In genomic region chr14:99809376-99809775, GRCh38 we compare ENCODE assay signal across 11 cellular contexts. TPM values are rescaled to one million over a fixed set of nuclear protein-coding genes. Genes with fewer than 3 reads are reported as not detected.
A peak's percentile ranks its signal among the peaks of the same experiment; 100 is the strongest.
DNase-seq lines count a peak whose midpoint lies in the region; ATAC-seq and TF ChIP-seq lines count a peak whose summit lies in the region.
"Had no signal": no experiment of that assay in that cellular context is flagged by ENCODE, and none has a peak within 500 bp of the region (broad histone marks: within the 10 kb centered on the region; RNA-seq: fewer than 3 reads in every experiment).

No MANE protein-coding gene starts in this region.

- DNase-seq in MG63 (peak; percentile 95), fibroblast of lung (ENCODE audit: low read depth in 2 of 2) (peak; percentile 25 to 90), mucosa of gallbladder (ENCODE audit: low spot score) (peak; percentile 60), upper lobe of right lung (no peak)
- DNase-seq in activated naive CD4-positive, alpha-beta T cell treated with Interleukin-2 at 50 U/mL for 16 hours, result no peak
- DNase-seq in activated CD4-positive, alpha-beta T cell treated with anti-CD3 and anti-CD28 coated beads, Interleukin-2, amount 50 U/mL, for 4 hours, result no peak
- DNase-seq: activated CD4-positive, alpha-beta memory T cell treated with anti-CD3 and anti-CD28 coated beads for 36 hours; natural killer cell; NCI-H2107 had no signal

- H4K20me1 ChIP-seq in fibroblast of lung (ENCODE audit: control insufficient read depth, extremely low read depth, insufficient read depth, low read length), result no peaks in the 10 kb centered on the region

- H2AFZ ChIP-seq in fibroblast of lung (ENCODE audit: low read length), result no peak overlapping the region

- no peaks in the 10 kb centered on the region for H3K79me2 ChIP-seq in fibroblast of lung (ENCODE audit: control insufficient read depth, insufficient read depth, low read length)

- H3K4me1 ChIP-seq in fibroblast of lung (ENCODE audit: control insufficient read depth, extremely low read depth, insufficient read depth, low read length) (peaks cover 4% of the 10 kb centered on the region), upper lobe of right lung (peaks cover 18% of the 10 kb centered on the region)

- H3K9ac ChIP-seq in fibroblast of lung (ENCODE audit: insufficient read depth, low read length), result no peak overlapping the region

- ATAC-seq in upper lobe of right lung (peak; percentile 51), HG03139 (IDR thresholded peaks at IDR 0.05; ENCODE audit: unreplicated experiment) (no peak)
- ATAC-seq: natural killer cell had no signal

- TF ChIP-seq CTCF in fibroblast of lung (conservative IDR thresholded peaks at IDR 0.05 in 1 of 2, IDR thresholded peaks at IDR 0.05 in 1 of 2; ENCODE audit: low read depth in 1 of 2, low read length in 2 of 2) (no peak), upper lobe of right lung (IDR thresholded peaks at IDR 0.05) (no peak)

- H3K9me3 ChIP-seq in MG63, result no peaks in the 10 kb centered on the region
- H3K9me3 ChIP-seq in fibroblast of lung (ENCODE audit: control insufficient read depth, insufficient read depth, low read depth, low read length), result no peaks in the 10 kb centered on the region
- no peaks in the 10 kb centered on the region for H3K9me3 ChIP-seq in upper lobe of right lung

- H3K27ac ChIP-seq in fibroblast of lung (ENCODE audit: insufficient read depth, low read length) (peak overlapping the region; percentile 34), upper lobe of right lung (no peak overlapping the region)

- intact Hi-C loops in upper lobe of right lung (cut with DNase I), result no loop called here

- H3K4me3 ChIP-seq in MG63 (no peak overlapping the region), fibroblast of lung (replicated peaks in 1 of 4; ENCODE audit: control extremely low read depth in 1 of 4, insufficient read depth in 1 of 4, low read depth in 3 of 4, low read length in 4 of 4) (no peak overlapping the region), upper lobe of right lung (no peak overlapping the region)

- H3K4me2 ChIP-seq in fibroblast of lung (ENCODE audit: extremely low read depth, insufficient read depth, low read length), result peak overlapping the region; percentile 25

- H3K36me3 ChIP-seq in MG63, result no peaks in the 10 kb centered on the region
- H3K36me3 ChIP-seq in fibroblast of lung (ENCODE audit: control insufficient read depth, insufficient read depth, low read length), result no peaks in the 10 kb centered on the region
- H3K36me3 ChIP-seq in upper lobe of right lung, result no peaks in the 10 kb centered on the region

- H3K27me3 ChIP-seq in MG63 (no peaks in the 10 kb centered on the region), fibroblast of lung (ENCODE audit: control insufficient read depth, insufficient read depth, low read length) (no peaks in the 10 kb centered on the region), upper lobe of right lung (no peaks in the 10 kb centered on the region)

RNA-seq across cellular contexts. Expression of gene EML1, which starts 16.2 kb away (rescaled TPM):
- total RNA-seq in MG63 (2014; rRNA removed; shearing (Covaris generic); ENCODE audit: low replicate concordance), result 9.7 and 11.8 TPM in 2 replicates
- total RNA-seq in fibroblast of lung, result 36.2 and 74.5 TPM in 2 replicates
- 22.4 and 25.5 TPM in 2 replicates for polyA plus RNA-seq in fibroblast of lung
- 21.6 and 24.6 TPM in 2 replicates for polyA plus RNA-seq in fibroblast of lung (2012)
- 33.5 and 66.1 TPM in 2 replicates for polyA minus RNA-seq in fibroblast of lung (ENCODE audit: low replicate concordance)
- 49.9 TPM for total RNA-seq in mucosa of gallbladder
- total RNA-seq in upper lobe of right lung, result 42.2 TPM
- total RNA-seq: HT-29, natural killer cell had no signal

Comparison
In these comparisons a context has a peak if more than half of its experiments do, and no peak if none do; other contexts are left out.
1. DNase-seq: peak in MG63 (single experiment), fibroblast of lung (2 of 2) and mucosa of gallbladder (single experiment); none in upper lobe of right lung (single experiment), activated naive CD4-positive, alpha-beta T cell treated with Interleukin-2 at 50 U/mL for 16 hours (single experiment) and activated CD4-positive, alpha-beta T cell treated with anti-CD3 and anti-CD28 coated beads, Interleukin-2, amount 50 U/mL, for 4 hours (0 of 2).